16 cellular contexts compared by ENCODE assay signal in genomic region chrX:121823406-121823805, GRCh38.
DNase-seq lines count a peak whose midpoint lies in the region; TF ChIP-seq lines count a peak whose summit lies in the region.
"Had no signal": no experiment of that assay in that cellular context is flagged by ENCODE, and none has a peak within 500 bp of the region (broad histone marks: within the 10 kb centered on the region; RNA-seq: fewer than 3 reads in every experiment).

No MANE protein-coding gene starts in this region.

- H3K27ac ChIP-seq in breast epithelium (no peak overlapping the region), ascending aorta (no peak overlapping the region)
- H3K27ac ChIP-seq: 22Rv1, A549, C4-2B had no signal

- TF ChIP-seq CTCF in MCF 10A (IDR thresholded peaks at IDR 0.05; ENCODE audit: unreplicated experiment) = no peak
- TF ChIP-seq CTCF in breast epithelium (IDR thresholded peaks at IDR 0.05) = no peak
- no peak for TF ChIP-seq CTCF in epithelial cell of esophagus (IDR thresholded peaks at IDR 0.05; ENCODE audit: insufficient read depth, low read depth, low read length, missing control alignments)
- TF ChIP-seq CTCF in ascending aorta (IDR thresholded peaks at IDR 0.05) = no peak

- H3K36me3 ChIP-seq in breast epithelium (no peaks in the 10 kb centered on the region), ascending aorta (no peaks in the 10 kb centered on the region)

- peaks cover 5% of the 10 kb centered on the region for H3K4me1 Mint-ChIP-seq in MCF 10A (ENCODE audit: insufficient read depth, unreplicated experiment)

- H3K9me3 Mint-ChIP-seq in MCF 10A (ENCODE audit: unreplicated experiment) = peaks cover under 1% of the 10 kb centered on the region
- H3K9me3 Mint-ChIP-seq: CD4-positive, alpha-beta T cell had no signal

- no peak for TF ChIP-seq POLR2A in breast epithelium (IDR thresholded peaks at IDR 0.05)

- no TSS peak for BruUV-seq in MCF 10A (replicated peaks; lab: Mats Ljungman, UMichigan)

- H3K4me3 ChIP-seq in breast epithelium (no peak overlapping the region), epithelial cell of esophagus (ENCODE audit: low read length) (no peak overlapping the region), ascending aorta (no peak overlapping the region)
- H3K4me3 ChIP-seq: A549 had no signal

- H3K4me1 ChIP-seq in breast epithelium (no peaks in the 10 kb centered on the region), ascending aorta (no peaks in the 10 kb centered on the region)
- H3K4me1 ChIP-seq: A549, Caco-2 had no signal

- no peaks in the 10 kb centered on the region for H3K27me3 Mint-ChIP-seq in MCF 10A (ENCODE audit: insufficient read depth, unreplicated experiment)
- H3K27me3 Mint-ChIP-seq: CD4-positive, alpha-beta T cell had no signal

- DNase-seq in MCF 10A (ENCODE audit: unreplicated experiment) (peak; percentile 23), breast epithelium (ENCODE audit: low spot score in 2 of 2) (no peak), epithelial cell of esophagus (ENCODE audit: low read depth) (peak; percentile 89), islet precursor cell (peak; percentile 46), NCI-H226 (no peak), DMS153 (lab: John Stamatoyannopoulos, UW) (no peak), ascending aorta (ENCODE audit: low spot score in 2 of 2) (no peak)
- DNase-seq: AML-193; Caco-2; CD4-positive, alpha-beta T cell; DMS79; GF-D8; HCEC 1CT had no signal

- POLR2A ChIA-PET in MCF 10A (lab: Yijun Ruan, JAX) = no interaction called here

- no peak overlapping the region for H3K27ac Mint-ChIP-seq in MCF 10A (ENCODE audit: low read depth, unreplicated experiment)
- H3K27ac Mint-ChIP-seq: CD4-positive, alpha-beta T cell had no signal

- H3K27me3 ChIP-seq in breast epithelium = no peaks in the 10 kb centered on the region
- H3K27me3 ChIP-seq in ascending aorta = no peaks in the 10 kb centered on the region

- H3K36me3 Mint-ChIP-seq in MCF 10A (ENCODE audit: insufficient read depth, unreplicated experiment) = no peaks in the 10 kb centered on the region

- H3K9me3 ChIP-seq in breast epithelium = no peaks in the 10 kb centered on the region
- H3K9me3 ChIP-seq in ascending aorta = no peaks in the 10 kb centered on the region
- H3K9me3 ChIP-seq: A549, Caco-2 had no signal

- CTCF ChIA-PET in MCF 10A (lab: Yijun Ruan, JAX) = no interaction called here

- H3K4me3 Mint-ChIP-seq in MCF 10A (ENCODE audit: unreplicated experiment) = no peak overlapping the region
- H3K4me3 Mint-ChIP-seq: CD4-positive, alpha-beta T cell had no signal

- intact Hi-C loops in MCF 10A (cut with micrococcal nuclease) = no loop called here
- intact Hi-C loops in breast epithelium (cut with DNase I; ENCODE audit: low total_unique reads) = no loop called here
- intact Hi-C loops in ascending aorta (cut with DNase I) = no loop called here

Comparison
In these comparisons a context has a peak if more than half of its experiments do, and no peak if none do; other contexts are left out.
1. DNase-seq: peak in MCF 10A (single experiment), epithelial cell of esophagus (single experiment) and islet precursor cell (single experiment); none in breast epithelium (0 of 2), NCI-H226 (single experiment), DMS153 (single experiment) and ascending aorta (0 of 2).